ENCODE assay signal across 1 cellular context in the genomic region with DNA sequence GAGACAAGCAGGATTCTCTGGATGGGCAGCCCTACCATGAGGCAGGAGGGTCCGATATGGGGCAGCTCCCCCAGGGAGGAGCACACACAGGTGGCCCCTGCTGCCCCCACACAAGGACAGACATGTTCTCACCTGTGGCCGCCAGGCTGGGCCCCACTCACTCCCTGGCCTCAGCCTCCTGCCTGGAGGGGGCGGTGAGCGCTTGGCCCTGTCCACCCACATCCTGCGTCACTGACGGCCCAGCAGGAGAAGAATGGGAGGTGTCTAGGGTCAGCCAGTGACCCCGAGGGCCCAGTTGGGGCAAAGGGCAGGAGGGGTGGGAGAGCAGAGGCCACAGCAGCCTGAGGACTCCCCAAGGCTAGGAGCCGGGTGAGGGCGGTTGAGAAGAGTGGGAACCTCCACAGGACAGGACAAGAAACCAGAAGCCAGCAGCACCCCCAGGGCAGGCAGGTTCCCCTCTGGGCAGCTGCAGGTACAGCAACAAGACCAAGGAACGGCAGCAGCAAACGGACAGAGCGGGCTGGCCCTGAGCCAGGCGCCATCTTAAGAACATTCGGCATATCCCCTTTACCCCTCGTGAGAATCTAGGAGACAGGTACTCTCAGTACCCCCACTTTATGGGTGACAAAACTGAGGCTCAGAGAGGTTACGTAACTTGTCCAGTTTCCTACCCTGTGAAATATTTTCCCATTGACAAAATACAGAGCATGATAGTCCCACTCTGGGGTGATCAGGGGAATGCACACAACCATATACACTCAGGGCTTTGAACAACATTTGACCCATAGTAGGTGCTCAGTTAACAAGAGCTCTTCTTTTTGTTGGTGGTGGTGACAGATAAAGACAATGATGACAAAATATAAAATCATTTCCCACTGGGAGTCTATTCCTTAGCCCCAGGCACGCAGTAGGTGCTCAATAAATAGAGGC.
TF ChIP-seq lines count a peak whose summit lies in the region.

No MANE protein-coding gene starts in this region.

TF ChIP-seq in HEK293, 187 proteins besides CTCF, POLR2A, EP300 and RAD21 (continued from another document):
- TF ChIP-seq ZNF473 (tag by site-specific recombination; IDR thresholded peaks at IDR 0.05), result no peak
- no peak for TF ChIP-seq ZBTB17 (tag by site-specific recombination; IDR thresholded peaks at IDR 0.05)
- peak; percentile 99 for TF ChIP-seq ZNF664 (tag by site-specific recombination; IDR thresholded peaks at IDR 0.05)
- TF ChIP-seq EGR2 (tag by site-specific recombination; IDR thresholded peaks at IDR 0.05; ENCODE audit: low read depth), result peak; percentile 54; the same call in 1 of the 2 replicates
- TF ChIP-seq GLIS1 (tag by site-specific recombination; IDR thresholded peaks at IDR 0.05), result peak; percentile 58; the same call in 1 of the 2 replicates
- TF ChIP-seq MEIS1 (CRISPR knock-in tag; IDR thresholded peaks at IDR 0.05; ENCODE audit: borderline replicate concordance), result no peak
- TF ChIP-seq ZFHX2 (tag by site-specific recombination; conservative IDR thresholded peaks at IDR 0.05), result peak; percentile 47
TF ChIP-seq in HEK293: peak in this region for 5.
